ENCODE assay signal across 8 cellular contexts in the genomic region with DNA sequence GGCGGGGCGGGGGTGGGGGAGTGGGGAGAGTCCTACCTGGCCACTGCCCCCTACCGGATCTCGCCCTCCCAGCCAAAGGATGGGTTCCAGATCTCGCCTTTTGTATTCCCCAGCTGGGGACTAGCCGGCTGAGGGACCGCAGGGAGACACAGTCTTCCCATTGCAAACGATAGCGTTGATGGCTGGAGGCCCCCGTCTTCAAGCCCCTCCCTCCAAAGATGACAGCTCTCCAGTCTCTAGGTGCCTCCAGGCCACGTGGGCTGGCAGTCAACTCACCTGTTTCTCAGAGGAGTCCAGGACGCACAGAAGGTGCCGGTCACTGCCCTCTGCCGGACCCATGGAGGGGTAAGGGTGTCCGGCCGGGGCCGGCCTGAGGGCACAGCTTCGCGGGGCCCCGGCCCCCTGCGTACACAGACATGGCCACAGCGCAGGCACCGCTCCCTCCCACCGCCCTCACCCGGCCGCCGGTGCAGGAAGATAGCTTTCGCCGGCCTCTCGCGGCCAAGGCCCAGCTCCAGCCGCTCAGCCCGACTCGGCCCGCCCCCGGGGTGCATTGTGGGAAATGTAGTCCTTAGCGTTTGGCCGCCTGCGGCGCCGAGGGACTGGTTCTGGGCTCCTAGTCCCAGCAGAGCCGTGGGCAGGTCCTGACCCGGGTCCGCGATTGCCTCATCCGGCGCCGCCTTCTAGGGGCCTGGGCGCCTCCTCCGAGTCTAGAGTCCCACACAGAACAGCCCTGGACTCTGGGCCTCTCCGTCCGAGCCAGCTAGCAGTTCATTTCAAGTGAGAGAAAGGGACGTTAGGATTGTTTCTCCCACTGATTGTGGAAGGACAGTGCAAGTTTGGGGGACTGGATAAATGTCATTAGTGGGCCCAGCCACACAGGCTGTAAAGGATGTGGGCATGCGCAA. TPM values are rescaled to one million over a fixed set of nuclear protein-coding genes. Genes with fewer than 3 reads are reported as not detected.
DNase-seq lines count a peak whose midpoint lies in the region; ATAC-seq and TF ChIP-seq lines count a peak whose summit lies in the region.

MON1A (minus strand) TSS at position 479 of the 908 bp plus-strand sequence. CDS start 16,465 bp downstream, outside the sequence.

- peak within 1 kb of the TSS; percentile 85 for H3K9ac ChIP-seq in PC-3 (ENCODE audit: low read length)
- peak within 1 kb of the TSS; percentile 64 for H3K9ac ChIP-seq in muscle layer of colon (ENCODE audit: low read length)

- BruUV-seq in PC-3 (replicated peaks; lab: Mats Ljungman, UMichigan) = TSS peak; percentile 58

- H4K20me1 ChIP-seq in PC-3 (ENCODE audit: low read length) = no peaks in the 10 kb centered on the region

- no peaks in the 10 kb centered on the region for H3K9me2 ChIP-seq in PC-3 (replicated peaks; ENCODE audit: low read length)

- H3K4me3 ChIP-seq in PC-3 (ENCODE audit: low read length) = peak within 1 kb of the TSS; percentile 94
- peak within 1 kb of the TSS; percentile 55 to 78 for H3K4me3 ChIP-seq in esophagus (ENCODE audit: low read depth in 1 of 2, low read length in 2 of 2)
- peak within 1 kb of the TSS; percentile 78 to 95 for H3K4me3 ChIP-seq in muscle layer of colon (ENCODE audit: low read depth in 1 of 2, low read length in 2 of 2)

- 1 to 3% methylated on average over 49 to 54 of the region's 54 CpGs for WGBS in esophagus, 2 donors

- H3K4me1 ChIP-seq in PC-3 (ENCODE audit: insufficient read depth, low read length) (peaks cover 34% of the 10 kb centered on the region), esophagus (ENCODE audit: control insufficient read depth in 2 of 2, insufficient read depth in 2 of 2, low read length in 1 of 2) (peaks cover 0 to 5% of the 10 kb centered on the region in 2 donors), muscle layer of colon (ENCODE audit: insufficient read depth, low read length) (peaks cover 16% of the 10 kb centered on the region)

- ATAC-seq in GM21515 (IDR thresholded peaks at IDR 0.05; ENCODE audit: unreplicated experiment) (peak; percentile 82), PC-3 (peak; percentile 94)

- DNase-seq in DMS53 (lab: John Stamatoyannopoulos, UW) (peak; percentile 90), HuH-7 (ENCODE audit: low spot score) (peak; percentile 81), PC-3 (peak; percentile 94)
- DNase-seq in activated T-cell treated with anti-CD3 and anti-CD28 coated beads, Interleukin-2, amount 50 U/mL, for 24 hours = peak; percentile 93
- peak; percentile 82 for DNase-seq in stimulated activated CD8-positive, alpha-beta memory T cell treated with anti-CD3 and anti-CD28 coated beads, Interleukin-7, amount 100 ng/mL, for 24 hours (ENCODE audit: low read depth)

- peaks cover 13% of the 10 kb centered on the region for H3K36me3 Mint-ChIP-seq in activated T-cell treated with anti-CD3 and anti-CD28 coated beads, Interleukin-2, amount 50 U/mL, for 24 hours (ENCODE audit: low read depth)

- H3K27me3 ChIP-seq in PC-3 (ENCODE audit: low read length) = no peaks in the 10 kb centered on the region
- no peaks in the 10 kb centered on the region for H3K27me3 ChIP-seq in esophagus (ENCODE audit: control insufficient read depth in 1 of 2, insufficient read depth in 2 of 2, low read length in 2 of 2)
- no peaks in the 10 kb centered on the region for H3K27me3 ChIP-seq in muscle layer of colon (ENCODE audit: control insufficient read depth in 1 of 2, insufficient read depth in 2 of 2, low read length in 2 of 2)

- peak within 1 kb of the TSS; percentile 93 for H3K4me2 ChIP-seq in PC-3 (ENCODE audit: low read length)

- peak within 1 kb of the TSS; percentile 53 for H3K27ac ChIP-seq in PC-3 (ENCODE audit: low read length)
- peak within 1 kb of the TSS; percentile 76 to 89 for H3K27ac ChIP-seq in esophagus (ENCODE audit: low read depth in 2 of 2, low read length in 1 of 2)
- peak within 1 kb of the TSS; percentile 95 for H3K27ac ChIP-seq in muscle layer of colon (ENCODE audit: low read depth, low read length)

- peak within 1 kb of the TSS; percentile 89 for H3K4me3 Mint-ChIP-seq in activated T-cell treated with anti-CD3 and anti-CD28 coated beads, Interleukin-2, amount 50 U/mL, for 24 hours

- peak within 1 kb of the TSS; percentile 97 for H2AFZ ChIP-seq in PC-3 (ENCODE audit: low read length)

- intact Hi-C loops in PC-3 (cut with micrococcal nuclease) = loop anchor here (1.0 to 2.0 kb wide), 2 partner anchors 11 to 23 kb away; partner anchors contain the start of gene RBM6

- peak; percentile 46; the same call in 1 of the 2 replicates for TF ChIP-seq CTCF in PC-3 (conservative IDR thresholded peaks at IDR 0.05; ENCODE audit: low read depth, low read length)

- H3K79me2 ChIP-seq in PC-3 (ENCODE audit: low read length) = peaks cover 35% of the 10 kb centered on the region

- CTCF ChIA-PET in PC-3 (lab: Charles Lee) = interaction anchor here (0.5 to 1.5 kb wide), 6 partner anchors 10 to 126 kb away, joined by 4 to 16 read pairs (median 6); partner anchors contain the start of genes INKA1 and RBM6

- peak within 1 kb of the TSS; percentile 93 for H3K27ac Mint-ChIP-seq in activated T-cell treated with anti-CD3 and anti-CD28 coated beads, Interleukin-2, amount 50 U/mL, for 24 hours

- no peaks in the 10 kb centered on the region for H3K27me3 Mint-ChIP-seq in activated T-cell treated with anti-CD3 and anti-CD28 coated beads, Interleukin-2, amount 50 U/mL, for 24 hours

- H3K9me3 Mint-ChIP-seq in activated T-cell treated with anti-CD3 and anti-CD28 coated beads, Interleukin-2, amount 50 U/mL, for 24 hours = no peaks in the 10 kb centered on the region

- H3K36me3 ChIP-seq in PC-3 (ENCODE audit: low read depth, low read length) = no peaks in the 10 kb centered on the region
- no peaks in the 10 kb centered on the region for H3K36me3 ChIP-seq in esophagus (ENCODE audit: control insufficient read depth in 2 of 2, insufficient read depth in 2 of 2, low read length in 1 of 2)
- H3K36me3 ChIP-seq in muscle layer of colon (ENCODE audit: insufficient read depth, low read length) = no peaks in the 10 kb centered on the region

- H3F3A ChIP-seq in PC-3 (ENCODE audit: low read length, unreplicated experiment) = no peaks in the 10 kb centered on the region

- POLR2A ChIA-PET in PC-3 (lab: Charles Lee; ENCODE audit: unreplicated experiment) = interaction anchor here (0.6 to 1.3 kb wide), 4 partner anchors 11 to 143 kb away, joined by 4 to 9 read pairs (median 6); partner anchors contain the start of genes MST1R and RBM6

- no peaks in the 10 kb centered on the region for H3K9me3 ChIP-seq in PC-3 (ENCODE audit: low read length)
- H3K9me3 ChIP-seq in esophagus (ENCODE audit: control insufficient read depth in 2 of 2, insufficient read depth in 1 of 2, low read depth in 1 of 2, low read length in 1 of 2) = no peaks in the 10 kb centered on the region
- H3K9me3 ChIP-seq in muscle layer of colon (ENCODE audit: low read length) = no peaks in the 10 kb centered on the region

- H3K4me1 Mint-ChIP-seq in activated T-cell treated with anti-CD3 and anti-CD28 coated beads, Interleukin-2, amount 50 U/mL, for 24 hours (ENCODE audit: low read depth) = peaks cover 31% of the 10 kb centered on the region

RNA-seq across cellular contexts. Expression of gene MON1A, which starts in this region (rescaled TPM):
- total RNA-seq in PC-3 (2014; rRNA removed) = 20.8 and 24.9 TPM in 2 replicates
- 10 to 100 TPM in 1 of 2 donors, 1 to 10 TPM in 1; 7.0 to 10.2 TPM for polyA plus RNA-seq in esophagus

Comparison
In these comparisons a context has a peak if more than half of its experiments do, and no peak if none do; other contexts are left out.
1. Peak in every context shown above with its lines: DNase-seq, ATAC-seq, H3K4me3 ChIP-seq and H3K27ac ChIP-seq.